Comparison of ENCODE assay signal across 1 cellular context in the genomic region with DNA sequence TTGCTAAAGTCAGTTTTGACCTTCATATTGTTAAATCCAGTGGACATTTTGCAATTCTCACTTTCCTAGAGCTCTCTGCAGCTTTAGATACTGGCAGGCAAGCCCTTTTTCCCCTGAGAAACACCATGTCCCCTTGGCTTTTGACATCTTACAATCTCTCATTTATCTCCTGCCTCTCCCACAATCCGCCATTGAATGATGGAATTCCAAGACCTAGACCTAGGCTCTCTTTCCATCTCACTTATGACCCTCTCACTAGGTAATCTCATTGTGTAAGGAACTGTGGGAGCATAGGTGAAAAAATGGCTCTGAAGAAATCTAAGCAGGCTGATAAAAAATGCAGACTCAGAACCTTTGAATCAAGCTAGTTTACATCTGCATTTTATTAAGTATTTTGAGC.
TF ChIP-seq lines count a peak whose summit lies in the region.

No MANE protein-coding gene starts in this region.

TF ChIP-seq in HepG2, 621 proteins besides CTCF, POLR2A, EP300 and RAD21:
- no peak for TF ChIP-seq TOPORS (CRISPR knock-in tag; IDR thresholded peaks at IDR 0.05)
- TF ChIP-seq ZNF7 (CRISPR knock-in tag; IDR thresholded peaks at IDR 0.05), result 0 out of 2 replicates have a peak, but pooled peaks have one; percentile 8
- TF ChIP-seq MAFK (conservative IDR thresholded peaks at IDR 0.05 in 1 of 2, IDR thresholded peaks at IDR 0.05 in 1 of 2; ENCODE audit: low read length in 2 of 2), result peak in 1 of 2 experiments; percentile 15; a peak in 1 of 4 replicates
- TF ChIP-seq PHF5A (CRISPR knock-in tag; IDR thresholded peaks at IDR 0.05; ENCODE audit: low read depth, unreplicated experiment), result no peak
- no peak for TF ChIP-seq BRF2 (CRISPR knock-in tag; IDR thresholded peaks at IDR 0.05)
- peak; percentile 43; the same call in 1 of the 2 replicates for TF ChIP-seq CEBPB (IDR thresholded peaks at IDR 0.05; ENCODE audit: borderline replicate concordance, low read depth, low read length)
- no peak for TF ChIP-seq SP5 (CRISPR knock-in tag; IDR thresholded peaks at IDR 0.05; ENCODE audit: borderline replicate concordance, low read depth)
- peak; percentile 45; the same call in 1 of the 2 replicates for TF ChIP-seq BCL6 (CRISPR knock-in tag; IDR thresholded peaks at IDR 0.05)
- TF ChIP-seq, protein P1, sequence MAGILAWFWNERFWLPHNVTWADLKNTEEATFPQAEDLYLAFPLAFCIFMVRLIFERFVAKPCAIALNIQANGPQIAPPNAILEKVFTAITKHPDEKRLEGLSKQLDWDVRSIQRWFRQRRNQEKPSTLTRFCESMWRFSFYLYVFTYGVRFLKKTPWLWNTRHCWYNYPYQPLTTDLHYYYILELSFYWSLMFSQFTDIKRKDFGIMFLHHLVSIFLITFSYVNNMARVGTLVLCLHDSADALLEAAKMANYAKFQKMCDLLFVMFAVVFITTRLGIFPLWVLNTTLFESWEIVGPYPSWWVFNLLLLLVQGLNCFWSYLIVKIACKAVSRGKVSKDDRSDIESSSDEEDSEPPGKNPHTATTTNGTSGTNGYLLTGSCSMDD (CRISPR knock-in tag; IDR thresholded peaks at IDR 0.05), result no peak
- TF ChIP-seq PHF20 (CRISPR knock-in tag; IDR thresholded peaks at IDR 0.05), result no peak
- no peak for TF ChIP-seq PPARG (CRISPR knock-in tag; conservative IDR thresholded peaks at IDR 0.05)
- TF ChIP-seq ZNF292 (CRISPR knock-in tag; IDR thresholded peaks at IDR 0.05; ENCODE audit: borderline replicate concordance, low read depth), result no peak
- no peak for TF ChIP-seq ZNF749 (CRISPR knock-in tag; IDR thresholded peaks at IDR 0.05; ENCODE audit: borderline replicate concordance)
- TF ChIP-seq, protein P2, sequence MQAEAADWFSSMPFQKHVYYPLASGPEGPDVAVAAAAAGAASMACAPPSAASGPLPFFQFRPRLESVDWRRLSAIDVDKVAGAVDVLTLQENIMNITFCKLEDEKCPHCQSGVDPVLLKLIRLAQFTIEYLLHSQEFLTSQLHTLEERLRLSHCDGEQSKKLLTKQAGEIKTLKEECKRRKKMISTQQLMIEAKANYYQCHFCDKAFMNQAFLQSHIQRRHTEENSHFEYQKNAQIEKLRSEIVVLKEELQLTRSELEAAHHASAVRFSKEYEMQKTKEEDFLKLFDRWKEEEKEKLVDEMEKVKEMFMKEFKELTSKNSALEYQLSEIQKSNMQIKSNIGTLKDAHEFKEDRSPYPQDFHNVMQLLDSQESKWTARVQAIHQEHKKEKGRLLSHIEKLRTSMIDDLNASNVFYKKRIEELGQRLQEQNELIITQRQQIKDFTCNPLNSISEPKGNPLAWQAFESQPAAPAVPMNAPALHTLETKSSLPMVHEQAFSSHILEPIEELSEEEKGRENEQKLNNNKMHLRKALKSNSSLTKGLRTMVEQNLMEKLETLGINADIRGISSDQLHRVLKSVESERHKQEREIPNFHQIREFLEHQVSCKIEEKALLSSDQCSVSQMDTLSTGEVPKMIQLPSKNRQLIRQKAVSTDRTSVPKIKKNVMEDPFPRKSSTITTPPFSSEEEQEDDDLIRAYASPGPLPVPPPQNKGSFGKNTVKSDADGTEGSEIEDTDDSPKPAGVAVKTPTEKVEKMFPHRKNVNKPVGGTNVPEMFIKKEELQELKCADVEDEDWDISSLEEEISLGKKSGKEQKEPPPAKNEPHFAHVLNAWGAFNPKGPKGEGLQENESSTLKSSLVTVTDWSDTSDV (CRISPR knock-in tag; IDR thresholded peaks at IDR 0.05), result no peak
- no peak for TF ChIP-seq ZNF205 (CRISPR knock-in tag; IDR thresholded peaks at IDR 0.05)
- TF ChIP-seq ZNF383 (CRISPR knock-in tag; IDR thresholded peaks at IDR 0.05; ENCODE audit: borderline replicate concordance), result no peak
- TF ChIP-seq ZNF781 (CRISPR knock-in tag; IDR thresholded peaks at IDR 0.05; ENCODE audit: borderline replicate concordance, not compliant biosample characterization), result no peak
